1 cellular context compared by ENCODE assay signal in the genomic region with DNA sequence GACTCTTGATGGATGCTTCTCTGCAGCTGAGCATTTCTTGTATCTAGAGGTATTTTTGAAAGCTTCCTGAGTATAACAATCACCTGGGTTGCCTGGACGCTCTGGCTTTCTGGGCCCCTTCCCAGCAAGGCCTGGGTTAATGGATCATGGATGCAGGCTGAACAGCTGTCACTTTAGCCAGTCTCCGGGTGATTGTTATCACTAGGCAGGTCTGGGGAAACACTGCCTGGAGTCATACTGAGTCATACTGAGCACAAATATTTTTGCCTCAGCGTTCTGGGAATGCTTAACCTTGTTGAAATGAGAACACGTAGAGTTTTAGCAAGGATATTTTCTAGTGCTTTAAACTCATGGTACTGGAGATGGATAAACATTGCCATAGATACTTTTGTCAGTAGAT.
TF ChIP-seq lines count a peak whose summit lies in the region.

No MANE protein-coding gene starts in this region.

TF ChIP-seq in endothelial cell of umbilical vein, 7 proteins besides CTCF, POLR2A, EP300 and RAD21:
- TF ChIP-seq MYC (IDR thresholded peaks at IDR 0.05; ENCODE audit: low read depth, low read length) (no peak), EZH2 (IDR thresholded peaks at IDR 0.05; ENCODE audit: borderline replicate concordance, low read depth, low read length, severe bottlenecking) (no peak), POLR2AphosphoS5 (IDR thresholded peaks at IDR 0.05; ENCODE audit: insufficient read depth, low read depth, low read length) (no peak), GATA2 (IDR thresholded peaks at IDR 0.05; ENCODE audit: insufficient read depth, insufficient read length, low read depth, low read length) (peak; percentile 96), FOS (IDR thresholded peaks at IDR 0.05; ENCODE audit: borderline replicate concordance, insufficient read depth, low read length) (peak; percentile 79), JUN (IDR thresholded peaks at IDR 0.05; ENCODE audit: borderline replicate concordance, insufficient read depth, insufficient read length, low read depth) (peak; percentile 44)
- TF ChIP-seq, protein P1, sequence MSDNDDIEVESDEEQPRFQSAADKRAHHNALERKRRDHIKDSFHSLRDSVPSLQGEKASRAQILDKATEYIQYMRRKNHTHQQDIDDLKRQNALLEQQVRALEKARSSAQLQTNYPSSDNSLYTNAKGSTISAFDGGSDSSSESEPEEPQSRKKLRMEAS (IDR thresholded peaks at IDR 0.05; ENCODE audit: insufficient read depth, insufficient read length): no peak
